In the genomic region with DNA sequence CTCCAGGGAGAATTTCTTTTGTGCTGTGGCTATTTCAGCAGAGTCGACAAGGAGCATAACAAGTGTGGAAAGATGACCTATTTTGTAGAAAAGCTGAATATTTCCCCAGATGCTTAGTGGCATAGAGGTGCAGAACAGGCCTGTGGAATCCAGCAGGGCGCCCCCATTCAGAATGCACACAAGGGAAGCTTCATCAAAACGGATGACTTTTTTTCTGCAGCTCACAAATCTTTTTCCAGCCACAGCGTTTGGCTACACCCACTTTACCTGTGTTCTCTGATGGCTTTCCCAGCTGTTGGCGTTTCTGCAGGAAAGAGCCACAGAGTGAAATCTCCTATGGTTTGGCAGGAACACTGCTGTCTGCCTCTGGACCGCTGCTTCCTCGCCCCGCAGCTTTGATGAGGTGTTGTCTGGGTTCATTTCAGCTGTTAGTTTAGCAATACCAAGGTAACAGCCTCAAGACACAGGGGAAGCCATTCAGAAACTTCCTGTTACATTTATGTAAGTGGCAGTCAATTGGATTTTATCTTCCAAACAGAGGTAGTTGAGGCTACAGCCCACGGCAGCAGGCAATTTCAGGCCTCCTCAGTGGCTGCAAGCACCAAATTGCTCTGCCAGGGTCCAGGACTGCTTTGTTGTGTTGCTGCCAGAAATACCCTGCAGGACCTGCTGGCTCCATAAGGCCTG, we compare ENCODE assay signal across 1 cellular context.
TF ChIP-seq lines count a peak whose summit lies in the region.

No MANE protein-coding gene starts in this region.

TF ChIP-seq in GM23338, 12 proteins besides CTCF, POLR2A, EP300 and RAD21 (continued from another document):
- TF ChIP-seq, protein P1, sequence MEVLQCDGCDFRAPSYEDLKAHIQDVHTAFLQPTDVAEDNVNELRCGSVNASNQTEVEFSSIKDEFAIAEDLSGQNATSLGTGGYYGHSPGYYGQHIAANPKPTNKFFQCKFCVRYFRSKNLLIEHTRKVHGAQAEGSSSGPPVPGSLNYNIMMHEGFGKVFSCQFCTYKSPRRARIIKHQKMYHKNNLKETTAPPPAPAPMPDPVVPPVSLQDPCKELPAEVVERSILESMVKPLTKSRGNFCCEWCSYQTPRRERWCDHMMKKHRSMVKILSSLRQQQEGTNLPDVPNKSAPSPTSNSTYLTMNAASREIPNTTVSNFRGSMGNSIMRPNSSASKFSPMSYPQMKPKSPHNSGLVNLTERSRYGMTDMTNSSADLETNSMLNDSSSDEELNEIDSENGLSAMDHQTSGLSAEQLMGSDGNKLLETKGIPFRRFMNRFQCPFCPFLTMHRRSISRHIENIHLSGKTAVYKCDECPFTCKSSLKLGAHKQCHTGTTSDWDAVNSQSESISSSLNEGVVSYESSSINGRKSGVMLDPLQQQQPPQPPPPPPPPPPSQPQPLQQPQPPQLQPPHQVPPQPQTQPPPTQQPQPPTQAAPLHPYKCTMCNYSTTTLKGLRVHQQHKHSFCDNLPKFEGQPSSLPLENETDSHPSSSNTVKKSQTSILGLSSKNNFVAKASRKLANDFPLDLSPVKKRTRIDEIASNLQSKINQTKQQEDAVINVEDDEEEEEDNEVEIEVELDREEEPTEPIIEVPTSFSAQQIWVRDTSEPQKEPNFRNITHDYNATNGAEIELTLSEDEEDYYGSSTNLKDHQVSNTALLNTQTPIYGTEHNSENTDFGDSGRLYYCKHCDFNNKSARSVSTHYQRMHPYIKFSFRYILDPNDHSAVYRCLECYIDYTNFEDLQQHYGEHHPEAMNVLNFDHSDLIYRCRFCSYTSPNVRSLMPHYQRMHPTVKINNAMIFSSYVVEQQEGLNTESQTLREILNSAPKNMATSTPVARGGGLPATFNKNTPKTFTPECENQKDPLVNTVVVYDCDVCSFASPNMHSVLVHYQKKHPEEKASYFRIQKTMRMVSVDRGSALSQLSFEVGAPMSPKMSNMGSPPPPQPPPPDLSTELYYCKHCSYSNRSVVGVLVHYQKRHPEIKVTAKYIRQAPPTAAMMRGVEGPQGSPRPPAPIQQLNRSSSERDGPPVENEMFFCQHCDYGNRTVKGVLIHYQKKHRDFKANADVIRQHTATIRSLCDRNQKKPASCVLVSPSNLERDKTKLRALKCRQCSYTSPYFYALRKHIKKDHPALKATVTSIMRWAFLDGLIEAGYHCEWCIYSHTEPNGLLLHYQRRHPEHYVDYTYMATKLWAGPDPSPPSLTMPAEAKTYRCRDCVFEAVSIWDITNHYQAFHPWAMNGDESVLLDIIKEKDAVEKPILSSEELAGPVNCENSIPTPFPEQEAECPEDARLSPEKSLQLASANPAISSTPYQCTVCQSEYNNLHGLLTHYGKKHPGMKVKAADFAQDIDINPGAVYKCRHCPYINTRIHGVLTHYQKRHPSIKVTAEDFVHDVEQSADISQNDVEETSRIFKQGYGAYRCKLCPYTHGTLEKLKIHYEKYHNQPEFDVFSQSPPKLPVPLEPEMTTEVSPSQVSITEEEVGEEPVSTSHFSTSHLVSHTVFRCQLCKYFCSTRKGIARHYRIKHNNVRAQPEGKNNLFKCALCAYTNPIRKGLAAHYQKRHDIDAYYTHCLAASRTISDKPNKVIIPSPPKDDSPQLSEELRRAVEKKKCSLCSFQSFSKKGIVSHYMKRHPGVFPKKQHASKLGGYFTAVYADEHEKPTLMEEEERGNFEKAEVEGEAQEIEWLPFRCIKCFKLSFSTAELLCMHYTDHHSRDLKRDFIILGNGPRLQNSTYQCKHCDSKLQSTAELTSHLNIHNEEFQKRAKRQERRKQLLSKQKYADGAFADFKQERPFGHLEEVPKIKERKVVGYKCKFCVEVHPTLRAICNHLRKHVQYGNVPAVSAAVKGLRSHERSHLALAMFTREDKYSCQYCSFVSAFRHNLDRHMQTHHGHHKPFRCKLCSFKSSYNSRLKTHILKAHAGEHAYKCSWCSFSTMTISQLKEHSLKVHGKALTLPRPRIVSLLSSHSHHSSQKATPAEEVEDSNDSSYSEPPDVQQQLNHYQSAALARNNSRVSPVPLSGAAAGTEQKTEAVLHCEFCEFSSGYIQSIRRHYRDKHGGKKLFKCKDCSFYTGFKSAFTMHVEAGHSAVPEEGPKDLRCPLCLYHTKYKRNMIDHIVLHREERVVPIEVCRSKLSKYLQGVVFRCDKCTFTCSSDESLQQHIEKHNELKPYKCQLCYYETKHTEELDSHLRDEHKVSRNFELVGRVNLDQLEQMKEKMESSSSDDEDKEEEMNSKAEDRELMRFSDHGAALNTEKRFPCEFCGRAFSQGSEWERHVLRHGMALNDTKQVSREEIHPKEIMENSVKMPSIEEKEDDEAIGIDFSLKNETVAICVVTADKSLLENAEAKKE (CRISPR knock-in tag; IDR thresholded peaks at IDR 0.05) = no peak
- no peak for TF ChIP-seq STAT1 (IDR thresholded peaks at IDR 0.05; ENCODE audit: unreplicated experiment)
- TF ChIP-seq, protein P2, sequence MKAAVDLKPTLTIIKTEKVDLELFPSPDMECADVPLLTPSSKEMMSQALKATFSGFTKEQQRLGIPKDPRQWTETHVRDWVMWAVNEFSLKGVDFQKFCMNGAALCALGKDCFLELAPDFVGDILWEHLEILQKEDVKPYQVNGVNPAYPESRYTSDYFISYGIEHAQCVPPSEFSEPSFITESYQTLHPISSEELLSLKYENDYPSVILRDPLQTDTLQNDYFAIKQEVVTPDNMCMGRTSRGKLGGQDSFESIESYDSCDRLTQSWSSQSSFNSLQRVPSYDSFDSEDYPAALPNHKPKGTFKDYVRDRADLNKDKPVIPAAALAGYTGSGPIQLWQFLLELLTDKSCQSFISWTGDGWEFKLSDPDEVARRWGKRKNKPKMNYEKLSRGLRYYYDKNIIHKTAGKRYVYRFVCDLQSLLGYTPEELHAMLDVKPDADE (IDR thresholded peaks at IDR 0.05) = no peak
- TF ChIP-seq NANOG (IDR thresholded peaks at IDR 0.05; ENCODE audit: borderline replicate concordance) = no peak
- TF ChIP-seq, protein P3, sequence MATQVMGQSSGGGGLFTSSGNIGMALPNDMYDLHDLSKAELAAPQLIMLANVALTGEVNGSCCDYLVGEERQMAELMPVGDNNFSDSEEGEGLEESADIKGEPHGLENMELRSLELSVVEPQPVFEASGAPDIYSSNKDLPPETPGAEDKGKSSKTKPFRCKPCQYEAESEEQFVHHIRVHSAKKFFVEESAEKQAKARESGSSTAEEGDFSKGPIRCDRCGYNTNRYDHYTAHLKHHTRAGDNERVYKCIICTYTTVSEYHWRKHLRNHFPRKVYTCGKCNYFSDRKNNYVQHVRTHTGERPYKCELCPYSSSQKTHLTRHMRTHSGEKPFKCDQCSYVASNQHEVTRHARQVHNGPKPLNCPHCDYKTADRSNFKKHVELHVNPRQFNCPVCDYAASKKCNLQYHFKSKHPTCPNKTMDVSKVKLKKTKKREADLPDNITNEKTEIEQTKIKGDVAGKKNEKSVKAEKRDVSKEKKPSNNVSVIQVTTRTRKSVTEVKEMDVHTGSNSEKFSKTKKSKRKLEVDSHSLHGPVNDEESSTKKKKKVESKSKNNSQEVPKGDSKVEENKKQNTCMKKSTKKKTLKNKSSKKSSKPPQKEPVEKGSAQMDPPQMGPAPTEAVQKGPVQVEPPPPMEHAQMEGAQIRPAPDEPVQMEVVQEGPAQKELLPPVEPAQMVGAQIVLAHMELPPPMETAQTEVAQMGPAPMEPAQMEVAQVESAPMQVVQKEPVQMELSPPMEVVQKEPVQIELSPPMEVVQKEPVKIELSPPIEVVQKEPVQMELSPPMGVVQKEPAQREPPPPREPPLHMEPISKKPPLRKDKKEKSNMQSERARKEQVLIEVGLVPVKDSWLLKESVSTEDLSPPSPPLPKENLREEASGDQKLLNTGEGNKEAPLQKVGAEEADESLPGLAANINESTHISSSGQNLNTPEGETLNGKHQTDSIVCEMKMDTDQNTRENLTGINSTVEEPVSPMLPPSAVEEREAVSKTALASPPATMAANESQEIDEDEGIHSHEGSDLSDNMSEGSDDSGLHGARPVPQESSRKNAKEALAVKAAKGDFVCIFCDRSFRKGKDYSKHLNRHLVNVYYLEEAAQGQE (IDR thresholded peaks at IDR 0.05; ENCODE audit: unreplicated experiment) = no peak
- TF ChIP-seq POLR2AphosphoS5 (IDR thresholded peaks at IDR 0.05; ENCODE audit: low read depth) = no peak
- no peak for TF ChIP-seq CREB1 (CRISPR knock-in tag; IDR thresholded peaks at IDR 0.05; ENCODE audit: low read depth)
- TF ChIP-seq ZNF331 (CRISPR knock-in tag; IDR thresholded peaks at IDR 0.05; ENCODE audit: low read depth) = no peak
- TF ChIP-seq EZH2phosphoT487 (IDR thresholded peaks at IDR 0.05; ENCODE audit: unreplicated experiment) = no peak
